1 cellular context compared by ENCODE assay signal in the genomic region with DNA sequence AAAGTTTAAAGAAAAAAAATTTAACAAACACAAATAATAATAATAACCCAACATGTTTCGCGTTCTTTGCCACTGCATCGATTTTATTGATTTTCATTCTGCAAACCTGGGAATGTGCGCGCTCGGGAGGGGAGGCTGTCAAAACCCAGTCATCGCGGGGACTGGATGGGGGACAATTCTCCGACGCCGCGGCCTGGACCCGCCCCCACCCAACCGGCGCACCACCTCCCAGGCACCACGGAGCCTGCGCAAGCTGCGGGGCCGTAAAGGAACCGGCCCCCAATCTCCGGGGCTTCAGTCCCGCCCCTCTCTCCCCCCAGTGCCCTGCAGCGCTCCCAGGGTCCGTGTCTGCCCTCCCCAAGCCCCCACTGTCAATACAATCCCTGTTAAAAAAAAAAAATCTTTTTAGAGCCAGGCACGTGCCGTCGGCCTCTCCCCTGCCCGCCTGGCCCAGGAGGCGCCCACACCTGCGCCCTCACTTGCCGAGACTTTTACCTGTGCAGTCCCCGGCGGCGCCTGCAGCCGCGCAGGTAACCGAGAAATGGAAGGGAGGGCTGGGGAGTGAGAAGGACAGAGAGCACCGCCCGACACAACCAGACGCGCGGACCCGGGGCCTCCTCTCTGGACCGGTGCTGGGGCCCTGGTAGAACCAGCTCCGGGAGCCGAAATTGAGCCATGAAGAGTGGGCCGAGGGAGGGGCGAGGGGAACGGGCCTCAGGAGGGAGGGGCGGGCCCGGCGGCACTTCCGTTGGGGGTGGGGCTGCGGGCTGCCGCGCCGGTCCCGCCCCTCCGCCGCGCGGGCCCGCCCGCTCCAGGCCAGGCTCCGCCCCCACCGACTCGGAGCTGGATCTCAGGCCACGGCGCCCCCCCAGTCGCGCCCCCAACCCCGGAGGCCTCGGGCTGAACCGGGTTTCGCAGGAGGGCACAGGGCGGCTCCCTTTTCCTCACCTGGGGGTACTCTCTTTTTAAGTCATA.
TF ChIP-seq lines count a peak whose summit lies in the region.

No MANE protein-coding gene starts in this region.

TF ChIP-seq in HEK293, 187 proteins besides CTCF, POLR2A, EP300 and RAD21 (continued from another document and continues in another):
- TF ChIP-seq ZNF133 (tag by site-specific recombination; IDR thresholded peaks at IDR 0.05): no peak
- no peak for TF ChIP-seq ZNF624 (tag by site-specific recombination; IDR thresholded peaks at IDR 0.05)
- TF ChIP-seq, protein P1, sequence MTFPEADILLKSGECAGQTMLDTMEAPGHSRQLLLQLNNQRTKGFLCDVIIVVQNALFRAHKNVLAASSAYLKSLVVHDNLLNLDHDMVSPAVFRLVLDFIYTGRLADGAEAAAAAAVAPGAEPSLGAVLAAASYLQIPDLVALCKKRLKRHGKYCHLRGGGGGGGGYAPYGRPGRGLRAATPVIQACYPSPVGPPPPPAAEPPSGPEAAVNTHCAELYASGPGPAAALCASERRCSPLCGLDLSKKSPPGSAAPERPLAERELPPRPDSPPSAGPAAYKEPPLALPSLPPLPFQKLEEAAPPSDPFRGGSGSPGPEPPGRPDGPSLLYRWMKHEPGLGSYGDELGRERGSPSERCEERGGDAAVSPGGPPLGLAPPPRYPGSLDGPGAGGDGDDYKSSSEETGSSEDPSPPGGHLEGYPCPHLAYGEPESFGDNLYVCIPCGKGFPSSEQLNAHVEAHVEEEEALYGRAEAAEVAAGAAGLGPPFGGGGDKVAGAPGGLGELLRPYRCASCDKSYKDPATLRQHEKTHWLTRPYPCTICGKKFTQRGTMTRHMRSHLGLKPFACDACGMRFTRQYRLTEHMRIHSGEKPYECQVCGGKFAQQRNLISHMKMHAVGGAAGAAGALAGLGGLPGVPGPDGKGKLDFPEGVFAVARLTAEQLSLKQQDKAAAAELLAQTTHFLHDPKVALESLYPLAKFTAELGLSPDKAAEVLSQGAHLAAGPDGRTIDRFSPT (tag by site-specific recombination; IDR thresholded peaks at IDR 0.05): peak; percentile 48; the same call in 1 of the 2 replicates
- TF ChIP-seq, protein P2, sequence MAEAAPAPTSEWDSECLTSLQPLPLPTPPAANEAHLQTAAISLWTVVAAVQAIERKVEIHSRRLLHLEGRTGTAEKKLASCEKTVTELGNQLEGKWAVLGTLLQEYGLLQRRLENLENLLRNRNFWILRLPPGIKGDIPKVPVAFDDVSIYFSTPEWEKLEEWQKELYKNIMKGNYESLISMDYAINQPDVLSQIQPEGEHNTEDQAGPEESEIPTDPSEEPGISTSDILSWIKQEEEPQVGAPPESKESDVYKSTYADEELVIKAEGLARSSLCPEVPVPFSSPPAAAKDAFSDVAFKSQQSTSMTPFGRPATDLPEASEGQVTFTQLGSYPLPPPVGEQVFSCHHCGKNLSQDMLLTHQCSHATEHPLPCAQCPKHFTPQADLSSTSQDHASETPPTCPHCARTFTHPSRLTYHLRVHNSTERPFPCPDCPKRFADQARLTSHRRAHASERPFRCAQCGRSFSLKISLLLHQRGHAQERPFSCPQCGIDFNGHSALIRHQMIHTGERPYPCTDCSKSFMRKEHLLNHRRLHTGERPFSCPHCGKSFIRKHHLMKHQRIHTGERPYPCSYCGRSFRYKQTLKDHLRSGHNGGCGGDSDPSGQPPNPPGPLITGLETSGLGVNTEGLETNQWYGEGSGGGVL (tag by site-specific recombination; IDR thresholded peaks at IDR 0.05): no peak
- TF ChIP-seq, protein P3, sequence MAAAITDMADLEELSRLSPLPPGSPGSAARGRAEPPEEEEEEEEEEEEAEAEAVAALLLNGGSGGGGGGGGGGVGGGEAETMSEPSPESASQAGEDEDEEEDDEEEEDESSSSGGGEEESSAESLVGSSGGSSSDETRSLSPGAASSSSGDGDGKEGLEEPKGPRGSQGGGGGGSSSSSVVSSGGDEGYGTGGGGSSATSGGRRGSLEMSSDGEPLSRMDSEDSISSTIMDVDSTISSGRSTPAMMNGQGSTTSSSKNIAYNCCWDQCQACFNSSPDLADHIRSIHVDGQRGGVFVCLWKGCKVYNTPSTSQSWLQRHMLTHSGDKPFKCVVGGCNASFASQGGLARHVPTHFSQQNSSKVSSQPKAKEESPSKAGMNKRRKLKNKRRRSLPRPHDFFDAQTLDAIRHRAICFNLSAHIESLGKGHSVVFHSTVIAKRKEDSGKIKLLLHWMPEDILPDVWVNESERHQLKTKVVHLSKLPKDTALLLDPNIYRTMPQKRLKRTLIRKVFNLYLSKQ (tag by site-specific recombination; IDR thresholded peaks at IDR 0.05; ENCODE audit: borderline replicate concordance): no peak
- peak; percentile 54; the same call in 1 of the 2 replicates for TF ChIP-seq ZNF16 (tag by site-specific recombination; IDR thresholded peaks at IDR 0.05; ENCODE audit: low read depth)
- TF ChIP-seq, protein P4, sequence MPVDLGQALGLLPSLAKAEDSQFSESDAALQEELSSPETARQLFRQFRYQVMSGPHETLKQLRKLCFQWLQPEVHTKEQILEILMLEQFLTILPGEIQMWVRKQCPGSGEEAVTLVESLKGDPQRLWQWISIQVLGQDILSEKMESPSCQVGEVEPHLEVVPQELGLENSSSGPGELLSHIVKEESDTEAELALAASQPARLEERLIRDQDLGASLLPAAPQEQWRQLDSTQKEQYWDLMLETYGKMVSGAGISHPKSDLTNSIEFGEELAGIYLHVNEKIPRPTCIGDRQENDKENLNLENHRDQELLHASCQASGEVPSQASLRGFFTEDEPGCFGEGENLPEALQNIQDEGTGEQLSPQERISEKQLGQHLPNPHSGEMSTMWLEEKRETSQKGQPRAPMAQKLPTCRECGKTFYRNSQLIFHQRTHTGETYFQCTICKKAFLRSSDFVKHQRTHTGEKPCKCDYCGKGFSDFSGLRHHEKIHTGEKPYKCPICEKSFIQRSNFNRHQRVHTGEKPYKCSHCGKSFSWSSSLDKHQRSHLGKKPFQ (tag by site-specific recombination; IDR thresholded peaks at IDR 0.05): no peak
- TF ChIP-seq ZFP37 (tag by site-specific recombination; IDR thresholded peaks at IDR 0.05): no peak; the same call in 1 of the 2 replicates
- no peak for TF ChIP-seq ZNF404 (tag by site-specific recombination; IDR thresholded peaks at IDR 0.05)
- TF ChIP-seq ZNF426 (tag by site-specific recombination; IDR thresholded peaks at IDR 0.05): no peak
- peak; percentile 99 for TF ChIP-seq ZNF335 (tag by site-specific recombination; conservative IDR thresholded peaks at IDR 0.05)
- TF ChIP-seq OVOL3 (tag by site-specific recombination; IDR thresholded peaks at IDR 0.05): 0 out of 2 replicates have a peak, but pooled peaks have one; percentile 33
- TF ChIP-seq ZNF324 (tag by site-specific recombination; IDR thresholded peaks at IDR 0.05): 0 out of 2 replicates have a peak, but pooled peaks have one; percentile 51
- TF ChIP-seq SCRT1 (tag by site-specific recombination; IDR thresholded peaks at IDR 0.05; ENCODE audit: borderline replicate concordance): no peak
- TF ChIP-seq MYNN (tag by site-specific recombination; IDR thresholded peaks at IDR 0.05; ENCODE audit: borderline replicate concordance): no peak
- TF ChIP-seq, protein P5, sequence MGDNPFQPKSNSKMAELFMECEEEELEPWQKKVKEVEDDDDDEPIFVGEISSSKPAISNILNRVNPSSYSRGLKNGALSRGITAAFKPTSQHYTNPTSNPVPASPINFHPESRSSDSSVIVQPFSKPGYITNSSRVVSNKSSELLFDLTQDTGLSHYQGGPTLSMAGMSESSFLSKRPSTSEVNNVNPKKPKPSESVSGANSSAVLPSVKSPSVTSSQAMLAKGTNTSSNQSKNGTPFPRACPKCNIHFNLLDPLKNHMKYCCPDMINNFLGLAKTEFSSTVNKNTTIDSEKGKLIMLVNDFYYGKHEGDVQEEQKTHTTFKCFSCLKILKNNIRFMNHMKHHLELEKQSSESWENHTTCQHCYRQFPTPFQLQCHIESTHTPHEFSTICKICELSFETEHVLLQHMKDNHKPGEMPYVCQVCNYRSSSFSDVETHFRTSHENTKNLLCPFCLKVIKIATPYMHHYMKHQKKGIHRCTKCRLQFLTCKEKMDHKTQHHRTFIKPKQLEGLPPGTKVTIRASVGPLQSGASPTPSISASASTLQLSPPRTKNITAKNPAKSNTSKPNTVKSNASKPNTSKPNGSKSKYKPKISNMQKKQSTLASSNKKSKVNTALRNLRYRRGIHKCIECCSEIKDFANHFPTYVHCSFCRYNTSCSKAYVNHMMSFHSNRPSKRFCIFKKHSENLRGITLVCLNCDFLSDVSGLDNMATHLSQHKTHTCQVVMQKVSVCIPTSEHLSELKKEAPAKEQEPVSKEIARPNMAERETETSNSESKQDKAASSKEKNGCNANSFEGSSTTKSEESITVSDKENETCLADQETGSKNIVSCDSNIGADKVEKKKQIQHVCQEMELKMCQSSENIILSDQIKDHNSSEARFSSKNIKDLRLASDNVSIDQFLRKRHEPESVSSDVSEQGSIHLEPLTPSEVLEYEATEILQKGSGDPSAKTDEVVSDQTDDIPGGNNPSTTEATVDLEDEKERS (tag by site-specific recombination; IDR thresholded peaks at IDR 0.05): no peak
- TF ChIP-seq, protein P6, sequence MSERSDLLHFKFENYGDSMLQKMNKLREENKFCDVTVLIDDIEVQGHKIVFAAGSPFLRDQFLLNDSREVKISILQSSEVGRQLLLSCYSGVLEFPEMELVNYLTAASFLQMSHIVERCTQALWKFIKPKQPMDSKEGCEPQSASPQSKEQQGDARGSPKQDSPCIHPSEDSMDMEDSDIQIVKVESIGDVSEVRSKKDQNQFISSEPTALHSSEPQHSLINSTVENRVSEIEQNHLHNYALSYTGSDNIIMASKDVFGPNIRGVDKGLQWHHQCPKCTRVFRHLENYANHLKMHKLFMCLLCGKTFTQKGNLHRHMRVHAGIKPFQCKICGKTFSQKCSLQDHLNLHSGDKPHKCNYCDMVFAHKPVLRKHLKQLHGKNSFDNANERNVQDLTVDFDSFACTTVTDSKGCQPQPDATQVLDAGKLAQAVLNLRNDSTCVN (tag by site-specific recombination; optimal IDR thresholded peaks at IDR 0.05): peak; percentile 59
- no peak for TF ChIP-seq ZNF214 (tag by site-specific recombination; IDR thresholded peaks at IDR 0.05; ENCODE audit: borderline replicate concordance)
- no peak for TF ChIP-seq ZNF677 (tag by site-specific recombination; IDR thresholded peaks at IDR 0.05)
- TF ChIP-seq ZNF768 (tag by site-specific recombination; IDR thresholded peaks at IDR 0.05): no peak
- TF ChIP-seq, protein P7, sequence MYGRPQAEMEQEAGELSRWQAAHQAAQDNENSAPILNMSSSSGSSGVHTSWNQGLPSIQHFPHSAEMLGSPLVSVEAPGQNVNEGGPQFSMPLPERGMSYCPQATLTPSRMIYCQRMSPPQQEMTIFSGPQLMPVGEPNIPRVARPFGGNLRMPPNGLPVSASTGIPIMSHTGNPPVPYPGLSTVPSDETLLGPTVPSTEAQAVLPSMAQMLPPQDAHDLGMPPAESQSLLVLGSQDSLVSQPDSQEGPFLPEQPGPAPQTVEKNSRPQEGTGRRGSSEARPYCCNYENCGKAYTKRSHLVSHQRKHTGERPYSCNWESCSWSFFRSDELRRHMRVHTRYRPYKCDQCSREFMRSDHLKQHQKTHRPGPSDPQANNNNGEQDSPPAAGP (tag by site-specific recombination; IDR thresholded peaks at IDR 0.05): peak; percentile 73; the same call in 1 of the 2 replicates
- TF ChIP-seq TRIM28 (IDR thresholded peaks at IDR 0.05; ENCODE audit: borderline replicate concordance, low read length): no peak
- TF ChIP-seq ZNF24 (tag by site-specific recombination; IDR thresholded peaks at IDR 0.05): no peak; the same call in 1 of the 2 replicates
- no peak for TF ChIP-seq ZNF146 (tag by site-specific recombination; IDR thresholded peaks at IDR 0.05)
- 0 out of 2 replicates have a peak, but pooled peaks have one; percentile 45 for TF ChIP-seq WT1 (tag by site-specific recombination; IDR thresholded peaks at IDR 0.05)
- TF ChIP-seq ZNF664 (tag by site-specific recombination; IDR thresholded peaks at IDR 0.05): no peak
- no peak for TF ChIP-seq ZNF19 (tag by site-specific recombination; IDR thresholded peaks at IDR 0.05; ENCODE audit: low read depth)
- no peak for TF ChIP-seq ZNF114 (tag by site-specific recombination; IDR thresholded peaks at IDR 0.05)
- no peak for TF ChIP-seq ZNF23 (tag by site-specific recombination; IDR thresholded peaks at IDR 0.05; ENCODE audit: borderline replicate concordance)
- TF ChIP-seq, protein P8, sequence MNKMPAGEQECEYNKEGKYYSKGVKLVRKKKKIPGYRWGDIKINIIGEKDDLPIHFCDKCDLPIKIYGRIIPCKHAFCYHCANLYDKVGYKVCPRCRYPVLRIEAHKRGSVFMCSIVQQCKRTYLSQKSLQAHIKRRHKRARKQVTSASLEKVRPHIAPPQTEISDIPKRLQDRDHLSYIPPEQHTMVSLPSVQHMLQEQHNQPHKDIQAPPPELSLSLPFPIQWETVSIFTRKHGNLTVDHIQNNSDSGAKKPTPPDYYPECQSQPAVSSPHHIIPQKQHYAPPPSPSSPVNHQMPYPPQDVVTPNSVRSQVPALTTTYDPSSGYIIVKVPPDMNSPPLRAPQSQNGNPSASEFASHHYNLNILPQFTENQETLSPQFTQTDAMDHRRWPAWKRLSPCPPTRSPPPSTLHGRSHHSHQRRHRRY (tag by site-specific recombination; IDR thresholded peaks at IDR 0.05): no peak
- no peak for TF ChIP-seq ZNF423 (tag by site-specific recombination; IDR thresholded peaks at IDR 0.05)
- no peak for TF ChIP-seq ZNF670 (tag by site-specific recombination; IDR thresholded peaks at IDR 0.05; ENCODE audit: low read depth)
- TF ChIP-seq ZFP41 (tag by site-specific recombination; IDR thresholded peaks at IDR 0.05; ENCODE audit: borderline replicate concordance): no peak
- TF ChIP-seq ZBTB20 (tag by site-specific recombination; IDR thresholded peaks at IDR 0.05): peak; percentile 64
- TF ChIP-seq ZNF621 (tag by site-specific recombination; IDR thresholded peaks at IDR 0.05): no peak
- no peak for TF ChIP-seq ZNF654 (tag by site-specific recombination; IDR thresholded peaks at IDR 0.05; ENCODE audit: low read depth)
- TF ChIP-seq YY1 (tag by site-specific recombination; IDR thresholded peaks at IDR 0.05): no peak
- TF ChIP-seq ZNF302 (tag by site-specific recombination; IDR thresholded peaks at IDR 0.05; ENCODE audit: low read depth): no peak
- no peak for TF ChIP-seq ZNF10 (tag by site-specific recombination; IDR thresholded peaks at IDR 0.05)
- TF ChIP-seq MZF1 (tag by site-specific recombination; IDR thresholded peaks at IDR 0.05; ENCODE audit: borderline replicate concordance): no peak
- TF ChIP-seq, protein P9, sequence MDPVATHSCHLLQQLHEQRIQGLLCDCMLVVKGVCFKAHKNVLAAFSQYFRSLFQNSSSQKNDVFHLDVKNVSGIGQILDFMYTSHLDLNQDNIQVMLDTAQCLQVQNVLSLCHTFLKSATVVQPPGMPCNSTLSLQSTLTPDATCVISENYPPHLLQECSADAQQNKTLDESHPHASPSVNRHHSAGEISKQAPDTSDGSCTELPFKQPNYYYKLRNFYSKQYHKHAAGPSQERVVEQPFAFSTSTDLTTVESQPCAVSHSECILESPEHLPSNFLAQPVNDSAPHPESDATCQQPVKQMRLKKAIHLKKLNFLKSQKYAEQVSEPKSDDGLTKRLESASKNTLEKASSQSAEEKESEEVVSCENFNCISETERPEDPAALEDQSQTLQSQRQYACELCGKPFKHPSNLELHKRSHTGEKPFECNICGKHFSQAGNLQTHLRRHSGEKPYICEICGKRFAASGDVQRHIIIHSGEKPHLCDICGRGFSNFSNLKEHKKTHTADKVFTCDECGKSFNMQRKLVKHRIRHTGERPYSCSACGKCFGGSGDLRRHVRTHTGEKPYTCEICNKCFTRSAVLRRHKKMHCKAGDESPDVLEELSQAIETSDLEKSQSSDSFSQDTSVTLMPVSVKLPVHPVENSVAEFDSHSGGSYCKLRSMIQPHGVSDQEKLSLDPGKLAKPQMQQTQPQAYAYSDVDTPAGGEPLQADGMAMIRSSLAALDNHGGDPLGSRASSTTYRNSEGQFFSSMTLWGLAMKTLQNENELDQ (tag by site-specific recombination; IDR thresholded peaks at IDR 0.05; ENCODE audit: low read depth): no peak
- TF ChIP-seq ZNF221 (tag by site-specific recombination; IDR thresholded peaks at IDR 0.05; ENCODE audit: borderline replicate concordance): no peak
- no peak for TF ChIP-seq ZNF112 (tag by site-specific recombination; IDR thresholded peaks at IDR 0.05)
- TF ChIP-seq ZNF585B (tag by site-specific recombination; IDR thresholded peaks at IDR 0.05): no peak
